8 cellular contexts compared by ENCODE assay signal in the genomic region with DNA sequence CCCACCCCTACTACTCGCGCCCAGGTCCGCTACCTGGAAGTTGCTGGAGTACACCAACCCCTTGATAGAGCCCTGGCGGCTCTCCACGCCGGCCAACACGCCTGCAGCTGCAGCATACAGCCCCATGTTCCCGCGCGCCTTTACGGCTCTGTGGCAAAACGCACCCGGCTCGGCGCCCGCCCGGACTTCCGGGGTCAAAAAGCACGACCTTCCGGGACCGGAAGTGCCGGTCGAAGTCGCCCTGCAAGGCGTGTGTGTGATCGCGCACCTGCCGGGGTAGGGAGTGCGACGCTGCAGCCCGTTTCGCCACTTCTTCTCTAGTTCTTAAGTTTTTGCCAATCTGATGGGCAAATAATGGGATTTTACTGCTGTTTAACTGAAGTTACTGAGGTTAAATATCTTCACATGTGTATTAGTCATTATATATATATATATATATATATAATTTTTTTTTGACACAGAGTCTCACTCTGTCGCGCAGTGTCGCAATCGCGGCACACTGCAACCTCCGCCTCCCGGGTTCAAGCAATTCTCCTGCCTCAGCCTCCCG. TPM values are rescaled to one million over a fixed set of nuclear protein-coding genes. Genes with fewer than 3 reads are reported as not detected.
DNase-seq lines count a peak whose midpoint lies in the region; TF ChIP-seq lines count a peak whose summit lies in the region.

A gene (minus strand): TSS at position 162 of the 550 bp plus-strand sequence. CDS start 36 bp downstream, at position 126.

- peak within 1 kb of the TSS; percentile 96 for H3K4me3 ChIP-seq in OCI-LY3 (ENCODE audit: low read length)
- peak within 1 kb of the TSS; percentile 82 to 90 for H3K4me3 ChIP-seq in esophagus (ENCODE audit: low read depth in 1 of 2, low read length in 2 of 2)
- H3K4me3 ChIP-seq in mucosa of stomach (ENCODE audit: low read length): peak within 1 kb of the TSS; percentile 71

- H3K4me2 ChIP-seq in OCI-LY3 (ENCODE audit: low read length): peak within 1 kb of the TSS; percentile 88

- H3K9ac ChIP-seq in OCI-LY3 (ENCODE audit: low read length) (peak within 1 kb of the TSS; percentile 79), mucosa of stomach (ENCODE audit: low read length) (peak within 1 kb of the TSS; percentile 70)

- H3K4me1 ChIP-seq in OCI-LY3 (ENCODE audit: low read length) (peaks cover 13% of the 10 kb centered on the region; the same call in 1 of the 2 replicates), esophagus (ENCODE audit: control insufficient read depth in 2 of 2, insufficient read depth in 2 of 2, low read length in 1 of 2) (peaks cover 0 to 3% of the 10 kb centered on the region in 2 donors), mucosa of stomach (ENCODE audit: control insufficient read depth, insufficient read depth, low read length) (peaks cover 5% of the 10 kb centered on the region)

- WGBS in esophagus, 2 donors: 14 to 15% methylated on average over 40 of the region's 40 CpGs

- H3K79me2 ChIP-seq in OCI-LY3 (ENCODE audit: low read length): peaks cover 28% of the 10 kb centered on the region

- H3K27me3 ChIP-seq in OCI-LY3 (ENCODE audit: low read depth, low read length) (no peaks in the 10 kb centered on the region), esophagus (ENCODE audit: control insufficient read depth in 1 of 2, insufficient read depth in 2 of 2, low read length in 2 of 2) (no peaks in the 10 kb centered on the region), mucosa of stomach (ENCODE audit: control insufficient read depth, insufficient read depth, low read length) (no peaks in the 10 kb centered on the region)

- peak within 1 kb of the TSS; percentile 47; the same call in 1 of the 2 replicates for H2AFZ ChIP-seq in OCI-LY3 (ENCODE audit: low read depth, low read length)

- H3K36me3 ChIP-seq in OCI-LY3 (replicated peaks; ENCODE audit: low read depth, low read length) (peaks cover 2% of the 10 kb centered on the region), esophagus (ENCODE audit: control insufficient read depth in 2 of 2, insufficient read depth in 2 of 2, low read length in 1 of 2) (peaks cover 6 to 13% of the 10 kb centered on the region in 2 donors), mucosa of stomach (ENCODE audit: control insufficient read depth, insufficient read depth, low read length) (no peaks in the 10 kb centered on the region)

- peak; percentile 93 for DNase-seq in COLO668 (lab: John Stamatoyannopoulos, UW; ENCODE audit: unreplicated experiment)
- DNase-seq in GM20000 (ENCODE audit: low spot score): peak; percentile 96
- DNase-seq in HT1080 (ENCODE audit: low read depth): peak; percentile 67
- peak; percentile 84 for DNase-seq in activated T-cell treated with anti-CD3 and anti-CD28 coated beads for 1 hour (ENCODE audit: low read depth)
- DNase-seq in stimulated activated CD8-positive, alpha-beta memory T cell treated with anti-CD3 and anti-CD28 coated beads, Interleukin-7, amount 100 ng/mL, for 1 hour (ENCODE audit: low read depth in 2 of 2): peak; percentile 66 to 76

- no peaks in the 10 kb centered on the region for H3K9me3 ChIP-seq in OCI-LY3 (ENCODE audit: insufficient read depth, low read length)
- H3K9me3 ChIP-seq in esophagus (ENCODE audit: control insufficient read depth in 2 of 2, insufficient read depth in 1 of 2, low read depth in 1 of 2, low read length in 1 of 2): no peaks in the 10 kb centered on the region
- H3K9me3 ChIP-seq in mucosa of stomach (ENCODE audit: control insufficient read depth, low read length): no peaks in the 10 kb centered on the region

- H3K27ac ChIP-seq in OCI-LY3 (ENCODE audit: low read length) (peak within 1 kb of the TSS; percentile 21; the same call in 1 of the 2 replicates), esophagus (ENCODE audit: low read depth in 2 of 2, low read length in 1 of 2) (peak within 1 kb of the TSS; percentile 59 to 63)

- no peak for TF ChIP-seq CTCF in GM20000 (IDR thresholded peaks at IDR 0.05; ENCODE audit: extremely low read depth, missing control alignments)
- no peak for TF ChIP-seq CTCF in OCI-LY3 (IDR thresholded peaks at IDR 0.05; ENCODE audit: low read depth, low read length)

- H4K20me1 ChIP-seq in OCI-LY3 (ENCODE audit: insufficient read depth, low read length): no peaks in the 10 kb centered on the region

RNA-seq across cellular contexts. Expression of the gene that starts here (rescaled TPM):
- total RNA-seq in HT1080 (2014; rRNA removed; shearing (Covaris generic)): 50.2 and 50.3 TPM in 2 replicates
- 30.5 and 37.0 TPM in 2 replicates for polyA plus RNA-seq in HT1080 (2015; cell fraction: cytosol; rRNA removed)
- polyA plus RNA-seq in HT1080 (2015; cell fraction: nucleus; rRNA removed): 48.3 and 65.6 TPM in 2 replicates
- 10 to 100 TPM; 16.2 to 23.1 TPM for polyA plus RNA-seq in esophagus

Comparison
In these comparisons a context has a peak if more than half of its experiments do, and no peak if none do; other contexts are left out.
1. Peak in every context shown above with its lines: DNase-seq, H3K4me3 ChIP-seq and H3K27ac ChIP-seq.